ENCODE assay signal across 1 cellular context in genomic region chr5:154786414-154786813, GRCh38.
TF ChIP-seq lines count a peak whose summit lies in the region.

No MANE protein-coding gene starts in this region.

TF ChIP-seq in K562, 482 proteins besides CTCF, POLR2A, EP300 and RAD21 (continued from another document and continues in another):
- TF ChIP-seq ZNF655 (CRISPR knock-in tag; IDR thresholded peaks at IDR 0.05) (no peak), SAFB (IDR thresholded peaks at IDR 0.05; ENCODE audit: borderline replicate concordance, low read depth, low read length) (no peak), SMARCA5 (IDR thresholded peaks at IDR 0.05) (no peak), CBX3 (IDR thresholded peaks at IDR 0.05; ENCODE audit: borderline replicate concordance in 1 of 2, low read length in 2 of 2) (no peak), ZEB2 (IDR thresholded peaks at IDR 0.05) (no peak), IRF1 (CRISPR knock-in tag; IDR thresholded peaks at IDR 0.05; ENCODE audit: borderline replicate concordance) (no peak), ARID1B (IDR thresholded peaks at IDR 0.05) (peak; percentile 64), ZBTB9 (CRISPR knock-in tag; IDR thresholded peaks at IDR 0.05) (no peak), NR3C1 (CRISPR knock-in tag; IDR thresholded peaks at IDR 0.05) (no peak), SPI1 (IDR thresholded peaks at IDR 0.05; ENCODE audit: borderline replicate concordance, low read depth, low read length) (peak; percentile 68; the same call in 1 of the 2 replicates), MXD1 (CRISPR knock-in tag; IDR thresholded peaks at IDR 0.05; ENCODE audit: borderline replicate concordance, poor library complexity, severe bottlenecking) (no peak), SREBF1 (IDR thresholded peaks at IDR 0.05; ENCODE audit: borderline replicate concordance, low read depth, low read length) (no peak), ZBTB1 (CRISPR knock-in tag; IDR thresholded peaks at IDR 0.05; ENCODE audit: borderline replicate concordance, low read depth) (no peak), PTRF (tag; IDR thresholded peaks at IDR 0.05) (no peak), TRIM25 (IDR thresholded peaks at IDR 0.05; ENCODE audit: borderline replicate concordance) (no peak), DMBX1 (CRISPR knock-in tag; IDR thresholded peaks at IDR 0.05; ENCODE audit: borderline replicate concordance) (no peak), RCOR1 (IDR thresholded peaks at IDR 0.05; ENCODE audit: borderline replicate concordance in 1 of 2, low read depth in 2 of 2, low read length in 2 of 2) (peak in 1 of 2 experiments; percentile 35; a peak in 1 of 4 replicates), RBM34 (IDR thresholded peaks at IDR 0.05; ENCODE audit: borderline replicate concordance, insufficient read depth, low read length) (no peak), ZNF398 (CRISPR knock-in tag; IDR thresholded peaks at IDR 0.05) (no peak), MTF1 (CRISPR knock-in tag; IDR thresholded peaks at IDR 0.05; ENCODE audit: borderline replicate concordance) (no peak), E2F4 (CRISPR knock-in tag; IDR thresholded peaks at IDR 0.05; ENCODE audit: low read depth) (no peak), HMG20A (CRISPR knock-in tag; conservative IDR thresholded peaks at IDR 0.05) (no peak), SP2 (IDR thresholded peaks at IDR 0.05; ENCODE audit: extremely low read depth, low read depth, low read length, poor library complexity, severe bottlenecking) (no peak), SNAPC5 (CRISPR knock-in tag; IDR thresholded peaks at IDR 0.05) (no peak), E2F6 (IDR thresholded peaks at IDR 0.05; ENCODE audit: borderline replicate concordance in 1 of 2, extremely low read depth in 1 of 2, insufficient read depth in 1 of 2, insufficient read length in 1 of 2, low read depth in 1 of 2, low read length in 1 of 2, poor library complexity in 1 of 2, severe bottlenecking in 1 of 2) (no peak), KLF13 (tag; IDR thresholded peaks at IDR 0.05; ENCODE audit: borderline replicate concordance, low read depth) (no peak), GTF2E2 (tag; IDR thresholded peaks at IDR 0.05) (no peak), NCOA1 (IDR thresholded peaks at IDR 0.05; ENCODE audit: low read depth) (no peak), BCOR (IDR thresholded peaks at IDR 0.05) (no peak), ZNF311 (CRISPR knock-in tag; IDR thresholded peaks at IDR 0.05) (no peak), NFRKB (IDR thresholded peaks at IDR 0.05; ENCODE audit: low read depth) (no peak), RUNX1 (IDR thresholded peaks at IDR 0.05; ENCODE audit: low read depth) (no peak), ZBTB34 (CRISPR knock-in tag; IDR thresholded peaks at IDR 0.05) (no peak), E2F3 (CRISPR knock-in tag; IDR thresholded peaks at IDR 0.05) (no peak), FOXA1 (IDR thresholded peaks at IDR 0.05; ENCODE audit: borderline replicate concordance) (no peak), MIER1 (IDR thresholded peaks at IDR 0.05; ENCODE audit: low read depth) (no peak), THAP12 (CRISPR knock-in tag; IDR thresholded peaks at IDR 0.05) (no peak), RFX5 (IDR thresholded peaks at IDR 0.05; ENCODE audit: low read depth, low read length) (peak; percentile 68; the same call in 1 of the 2 replicates), ZC3H4 (CRISPR knock-in tag; IDR thresholded peaks at IDR 0.05; ENCODE audit: borderline replicate concordance) (no peak), EWSR1 (IDR thresholded peaks at IDR 0.05; ENCODE audit: borderline replicate concordance, low read depth, partially characterized antibody) (no peak), SRSF3 (IDR thresholded peaks at IDR 0.05; ENCODE audit: insufficient read depth, low read length) (no peak), ZNF79 (CRISPR knock-in tag; IDR thresholded peaks at IDR 0.05; ENCODE audit: low read depth) (no peak), CHCHD3 (CRISPR knock-in tag; IDR thresholded peaks at IDR 0.05) (no peak), ZHX1 (conservative IDR thresholded peaks at IDR 0.05; ENCODE audit: low read length) (no peak), RBM15 (IDR thresholded peaks at IDR 0.05; ENCODE audit: insufficient read depth, low read length) (no peak), ZNF280A (IDR thresholded peaks at IDR 0.05; ENCODE audit: low read depth, partially characterized antibody) (no peak), ZNF175 (CRISPR knock-in tag; IDR thresholded peaks at IDR 0.05; ENCODE audit: low read depth) (no peak)
